In the genomic region with DNA sequence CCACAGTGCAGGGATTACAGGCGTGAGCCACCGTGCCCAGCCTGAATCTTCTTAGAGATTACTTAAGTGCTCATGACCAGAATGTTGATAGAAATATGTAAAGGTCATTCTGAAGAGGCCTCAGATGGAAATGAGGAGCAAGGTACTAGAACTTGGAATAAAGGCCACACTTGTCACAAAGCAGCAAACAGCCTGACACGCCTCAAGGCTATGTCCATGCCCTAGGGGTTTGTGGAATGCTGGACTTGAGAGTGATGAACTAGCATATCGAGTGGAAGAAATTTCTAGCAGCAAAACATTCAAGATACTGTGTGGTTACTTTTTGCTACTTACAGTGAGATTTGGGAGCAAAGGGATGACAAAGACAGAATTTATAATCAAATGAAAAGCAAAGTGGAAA, we compare ENCODE assay signal across 17 cellular contexts. TPM values are rescaled to one million over a fixed set of nuclear protein-coding genes. Genes with fewer than 3 reads are reported as not detected.
A peak's percentile ranks its signal among the peaks of the same experiment; 100 is the strongest.
DNase-seq lines count a peak whose midpoint lies in the region; ATAC-seq and TF ChIP-seq lines count a peak whose summit lies in the region.
"Had no signal": no experiment of that assay in that cellular context is flagged by ENCODE, and none has a peak within 500 bp of the region (broad histone marks: within the 10 kb centered on the region; RNA-seq: fewer than 3 reads in every experiment).

No MANE protein-coding gene starts in this region.

- DNase-seq in IMR-90 (no peak), left lung (no peak), testis (peak; percentile 61), WTC11 (ENCODE audit: low spot score) (no peak), hypothalamus (lab: John Stamatoyannopoulos, UW) (no peak), H4 (ENCODE audit: low spot score) (no peak)
- DNase-seq: AML-193; COR-L47; H7; KG1; NCI-H1417 treated with DMSO at 0.1 percent for 48 hours; NCI-H1930; NCI-H2171; NCI-H446 treated with DMSO at 0.1 percent for 48 hours; NK-92 treated with Interleukin-12 subunit alpha and Interleukin-12 subunit beta, amount 100 ng/mL, for 24 hours had no signal

- no peaks in the 10 kb centered on the region for H4K20me1 ChIP-seq in IMR-90 (ENCODE audit: insufficient read depth, low read length)

- no peak overlapping the region for H2BK5ac ChIP-seq in IMR-90 (ENCODE audit: low read depth, low read length, poor library complexity, severe bottlenecking)

- no peaks in the 10 kb centered on the region for H3K27me3 ChIP-seq in IMR-90 (ENCODE audit: control insufficient read depth, insufficient read depth, low read length)
- H3K27me3 ChIP-seq in left lung = no peaks in the 10 kb centered on the region
- H3K27me3 ChIP-seq in testis = no peaks in the 10 kb centered on the region

- H2AFZ ChIP-seq in IMR-90 (replicated peaks; ENCODE audit: low read length, poor library complexity) = no peak overlapping the region

- peak overlapping the region; percentile 42; the same call in 1 of the 2 replicates for H2BK20ac ChIP-seq in IMR-90 (ENCODE audit: low read depth, low read length)

- no peak overlapping the region for H3K4me2 ChIP-seq in IMR-90 (ENCODE audit: low read depth, low read length)

- no peak overlapping the region for H4K5ac ChIP-seq in IMR-90 (ENCODE audit: low read depth, low read length)

- H3K9me3 Mint-ChIP-seq in dendritic cell treated with granulocyte-macrophage colony-stimulating factor and Interleukin-4, amounts not matched to agents 40 ng/mL and 50 ng/mL, for 4 days = peaks cover 8% of the 10 kb centered on the region
- H3K9me3 Mint-ChIP-seq in WTC11 = peaks cover 32% of the 10 kb centered on the region

- no peak overlapping the region for H2AK5ac ChIP-seq in IMR-90 (ENCODE audit: low read depth, low read length)

- no peaks in the 10 kb centered on the region for H3K36me3 ChIP-seq in IMR-90 (ENCODE audit: control insufficient read depth, insufficient read depth, low read length)
- peaks cover 0 to 13% of the 10 kb centered on the region in 2 donors for H3K36me3 ChIP-seq in left lung
- H3K36me3 ChIP-seq in testis (ENCODE audit: low read depth, missing control alignments) = no peaks in the 10 kb centered on the region

- in situ Hi-C loops in IMR-90 (cut with MboI; ENCODE audit: low sequenced_read_pairs) = no loop called here

- H3K9me3 ChIP-seq in IMR-90 (ENCODE audit: control insufficient read depth, insufficient read depth, low read length) (peaks cover 4% of the 10 kb centered on the region), left lung (peaks cover 0 to 8% of the 10 kb centered on the region in 2 donors), testis (no peaks in the 10 kb centered on the region)

- H3K27ac ChIP-seq in IMR-90 (ENCODE audit: insufficient read depth, low read length) = no peak overlapping the region
- peak overlapping the region; percentile 11 to 35 for H3K27ac ChIP-seq in left lung
- peak overlapping the region; percentile 38 to 42 for H3K27ac ChIP-seq in testis
- H3K27ac ChIP-seq: RWPE1 had no signal

- no peak for ATAC-seq in IMR-90 (ENCODE audit: low read depth)
- no peak for ATAC-seq in left lung
- ATAC-seq in WTC11 = no peak

- no peak overlapping the region for H3K56ac ChIP-seq in IMR-90 (ENCODE audit: extremely low read depth, insufficient read depth, low read length)

- no peak for TF ChIP-seq POLR2A in IMR-90 (IDR thresholded peaks at IDR 0.05; ENCODE audit: low read depth, low read length)
- no peak for TF ChIP-seq POLR2A in testis (IDR thresholded peaks at IDR 0.05)

- POLR2A ChIA-PET in IMR-90 (lab: Charles Lee; ENCODE audit: unreplicated experiment) = no interaction called here
- POLR2A ChIA-PET in WTC11 (lab: Charles Lee) = no interaction called here

- peak overlapping the region; percentile 32; the same call in 1 of the 2 replicates for H4K91ac ChIP-seq in IMR-90 (ENCODE audit: insufficient read depth, low read depth, low read length)

- H3K18ac ChIP-seq in IMR-90 (ENCODE audit: low read depth, low read length) = no peak overlapping the region

- H3K27me3 Mint-ChIP-seq in dendritic cell treated with granulocyte-macrophage colony-stimulating factor and Interleukin-4, amounts not matched to agents 40 ng/mL and 50 ng/mL, for 4 days = no peaks in the 10 kb centered on the region
- no peaks in the 10 kb centered on the region; the same call in 1 of the 2 replicates for H3K27me3 Mint-ChIP-seq in WTC11 (ENCODE audit: low read depth)

- peak overlapping the region; percentile 37 for H2BK120ac ChIP-seq in IMR-90 (ENCODE audit: low read depth, low read length)

- no peak overlapping the region for H4K8ac ChIP-seq in IMR-90 (ENCODE audit: low read depth in 2 of 2, low read length in 2 of 2)

- no peaks in the 10 kb centered on the region for H3K9me1 ChIP-seq in IMR-90 (ENCODE audit: insufficient read depth, low read length)

- H2AK9ac ChIP-seq in IMR-90 (replicated peaks; ENCODE audit: low read depth, low read length, poor library complexity) = no peak overlapping the region

- WGBS in IMR-90 (ENCODE audit: extremely low coverage in 2 of 2, insufficient read length in 1 of 2), 2 experiments = 67% methylated on average over 1 of the region's 4 CpGs; no CpG with 5 or more reads in 1 of the 2 experiments
- 53 to 63% methylated on average over 4 of the region's 4 CpGs for WGBS in testis, 2 donors

- no peak overlapping the region for H3K23ac ChIP-seq in IMR-90 (ENCODE audit: low read depth, low read length)

- dilution Hi-C loops in IMR-90 (cut with HindIII; ENCODE audit: low sequenced_read_pairs, unreplicated experiment) = no loop called here

- no peak overlapping the region for H3K4me3 ChIP-seq in IMR-90 (ENCODE audit: insufficient read depth, low read depth, low read length)
- no peak overlapping the region for H3K4me3 ChIP-seq in left lung
- no peak overlapping the region for H3K4me3 ChIP-seq in testis

- intact Hi-C loops in IMR-90 (cut with micrococcal nuclease) = no loop called here
- intact Hi-C loops in dendritic cell treated with granulocyte-macrophage colony-stimulating factor and Interleukin-4, amounts not matched to agents 40 ng/mL and 50 ng/mL, for 4 days (cut with micrococcal nuclease) = no loop called here
- intact Hi-C loops in left lung (cut with DNase I) = no loop called here
- intact Hi-C loops in testis (cut with DNase I; ENCODE audit: low total_unique reads) = no loop called here

- H3K4me1 Mint-ChIP-seq in dendritic cell treated with granulocyte-macrophage colony-stimulating factor and Interleukin-4, amounts not matched to agents 40 ng/mL and 50 ng/mL, for 4 days (ENCODE audit: low read depth) = peaks cover 49% of the 10 kb centered on the region
- H3K4me1 Mint-ChIP-seq in WTC11 = peaks cover 5% of the 10 kb centered on the region

- no peak overlapping the region for H3K4me3 Mint-ChIP-seq in dendritic cell treated with granulocyte-macrophage colony-stimulating factor and Interleukin-4, amounts not matched to agents 40 ng/mL and 50 ng/mL, for 4 days
- H3K4me3 Mint-ChIP-seq in WTC11 = no peak overlapping the region

- no peak overlapping the region; the same call in 1 of the 2 replicates for H3K14ac ChIP-seq in IMR-90 (replicated peaks; ENCODE audit: low read depth, low read length)

- no peak for TF ChIP-seq CTCF in IMR-90 (conservative IDR thresholded peaks at IDR 0.05; ENCODE audit: low read depth, low read length)
- TF ChIP-seq CTCF in left lung (IDR thresholded peaks at IDR 0.05) = no peak
- no peak for TF ChIP-seq CTCF in testis (IDR thresholded peaks at IDR 0.05)
- TF ChIP-seq CTCF in WTC11 (IDR thresholded peaks at IDR 0.05) = no peak

- no peak overlapping the region for H3K9ac ChIP-seq in IMR-90 (ENCODE audit: low read depth, low read length)

- CTCF ChIA-PET in IMR-90 (lab: Yijun Ruan, JAX) = no interaction called here
- CTCF ChIA-PET in WTC11 (lab: Charles Lee) = no interaction called here

- peaks cover 3 to 32% of the 10 kb centered on the region in 2 experiments; a peak in 3 of 4 replicates for H3K79me1 ChIP-seq in IMR-90 (ENCODE audit: low read depth in 1 of 2, low read length in 2 of 2)

- TF ChIP-seq RAD21 in IMR-90 (IDR thresholded peaks at IDR 0.05; ENCODE audit: low read length) = no peak

- peaks cover 34% of the 10 kb centered on the region for H3K36me3 Mint-ChIP-seq in dendritic cell treated with granulocyte-macrophage colony-stimulating factor and Interleukin-4, amounts not matched to agents 40 ng/mL and 50 ng/mL, for 4 days (ENCODE audit: low read depth)
- H3K36me3 Mint-ChIP-seq in WTC11 = peaks cover 26% of the 10 kb centered on the region

- H3K4me1 ChIP-seq in IMR-90 (ENCODE audit: control insufficient read depth, insufficient read depth, low read length) (no peaks in the 10 kb centered on the region), left lung (peaks cover 0 to 50% of the 10 kb centered on the region in 2 donors), testis (peaks cover 15% of the 10 kb centered on the region)

- H3K27ac Mint-ChIP-seq in dendritic cell treated with granulocyte-macrophage colony-stimulating factor and Interleukin-4, amounts not matched to agents 40 ng/mL and 50 ng/mL, for 4 days = peak overlapping the region; percentile 25
- H3K27ac Mint-ChIP-seq in WTC11 = no peak overlapping the region

- H3K4ac ChIP-seq in IMR-90 (ENCODE audit: low read depth, low read length) = no peak overlapping the region; the same call in 1 of the 2 replicates

- peak overlapping the region; percentile 58; the same call in 2 of the 3 replicates for H2BK15ac ChIP-seq in IMR-90 (ENCODE audit: low read depth, low read length)

- BruUV-seq in IMR-90 (replicated peaks; lab: Mats Ljungman, UMichigan) = no TSS peak

TF ChIP-seq in WTC11, 78 proteins besides CTCF, POLR2A, EP300 and RAD21:
- TF ChIP-seq ZNF396 (CRISPR knock-in tag; IDR thresholded peaks at IDR 0.05; ENCODE audit: borderline replicate concordance) = no peak
- no peak for TF ChIP-seq MYBL2 (CRISPR knock-in tag; IDR thresholded peaks at IDR 0.05)
- TF ChIP-seq TEAD4 (CRISPR knock-in tag; IDR thresholded peaks at IDR 0.05) = no peak
- TF ChIP-seq ZNF317 (CRISPR knock-in tag; IDR thresholded peaks at IDR 0.05; ENCODE audit: borderline replicate concordance, low read depth) = no peak

RNA-seq across cellular contexts. Expression of a gene that starts 39.0 kb away (rescaled TPM):
- 2.8 and 2.9 TPM in 2 replicates for total RNA-seq in IMR-90 (2012; rRNA removed)
- 1.8 TPM in 2 replicates for polyA plus RNA-seq in IMR-90 (2012; rRNA removed)
- polyA plus RNA-seq in IMR-90 (2012; cell fraction: cytosol; rRNA removed) = 0.75 and 0.88 TPM in 2 replicates
- polyA plus RNA-seq in IMR-90 (2012; cell fraction: nucleus; rRNA removed; ENCODE audit: low replicate concordance) = 1.1 and 4.6 TPM in 2 replicates
- 10 to 100 TPM in 1 of 2 donors, 1 to 10 TPM in 1; 9.6 to 20.1 TPM for total RNA-seq in left lung
- 10 to 100 TPM; 15.3 to 17.8 TPM for total RNA-seq in testis
- 16.2 TPM for polyA plus RNA-seq in testis (ENCODE audit: insufficient read depth, low read depth, low replicate concordance)
- total RNA-seq in WTC11 (2021) = 1.6 to 1.9 TPM (median 1.6 TPM) in 3 replicates
- total RNA-seq in H4 (2014; rRNA removed; shearing (Covaris generic)) = 1.3 TPM in 2 replicates
